Comparison of ENCODE assay signal across 1 cellular context in the genomic region with DNA sequence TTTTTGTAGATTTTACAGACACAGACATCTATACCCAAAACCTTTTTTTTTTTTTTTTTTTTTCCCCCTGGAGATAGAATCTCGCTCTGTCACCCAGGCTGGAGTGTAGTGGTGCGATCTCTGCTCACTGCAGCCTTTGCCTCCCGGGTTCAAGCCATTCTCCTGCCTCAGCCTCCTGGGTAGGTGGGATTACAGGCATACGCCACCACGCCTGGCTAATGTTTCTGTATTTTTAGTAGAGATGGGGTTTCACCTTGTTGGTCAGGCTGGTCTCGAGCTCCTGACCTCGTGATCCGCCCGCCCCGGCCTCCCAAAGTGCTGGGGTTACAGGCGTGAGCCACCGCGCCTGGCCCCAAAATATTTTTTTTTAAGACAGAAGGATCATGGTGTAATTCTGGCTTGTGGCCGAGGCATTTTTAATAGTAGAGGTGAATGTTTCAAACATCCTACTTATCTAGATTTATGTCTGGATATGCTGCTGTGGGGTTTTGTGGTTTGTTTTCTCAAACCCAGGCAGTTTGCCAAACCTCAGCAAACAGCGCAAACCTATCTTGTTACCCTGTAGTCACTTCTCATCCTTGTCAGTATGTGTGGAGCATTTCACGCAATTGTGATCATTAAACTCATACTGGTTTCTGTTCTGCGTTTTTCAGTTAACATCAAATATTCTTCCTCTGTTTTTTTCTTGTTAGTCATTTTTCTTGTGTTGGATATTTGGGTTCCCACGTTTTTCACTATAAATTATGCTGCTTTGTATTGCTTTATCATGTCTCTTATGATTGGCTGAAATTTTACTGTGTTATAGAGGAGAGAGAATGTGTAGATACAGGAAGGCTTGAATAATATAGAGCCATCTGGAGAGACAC.
A peak's percentile ranks its signal among the peaks of the same experiment; 100 is the strongest.
TF ChIP-seq lines count a peak whose summit lies in the region.

No MANE protein-coding gene starts in this region.

TF ChIP-seq in HEK293, 187 proteins besides CTCF, POLR2A, EP300 and RAD21 (continued from another document):
- TF ChIP-seq, protein P1, sequence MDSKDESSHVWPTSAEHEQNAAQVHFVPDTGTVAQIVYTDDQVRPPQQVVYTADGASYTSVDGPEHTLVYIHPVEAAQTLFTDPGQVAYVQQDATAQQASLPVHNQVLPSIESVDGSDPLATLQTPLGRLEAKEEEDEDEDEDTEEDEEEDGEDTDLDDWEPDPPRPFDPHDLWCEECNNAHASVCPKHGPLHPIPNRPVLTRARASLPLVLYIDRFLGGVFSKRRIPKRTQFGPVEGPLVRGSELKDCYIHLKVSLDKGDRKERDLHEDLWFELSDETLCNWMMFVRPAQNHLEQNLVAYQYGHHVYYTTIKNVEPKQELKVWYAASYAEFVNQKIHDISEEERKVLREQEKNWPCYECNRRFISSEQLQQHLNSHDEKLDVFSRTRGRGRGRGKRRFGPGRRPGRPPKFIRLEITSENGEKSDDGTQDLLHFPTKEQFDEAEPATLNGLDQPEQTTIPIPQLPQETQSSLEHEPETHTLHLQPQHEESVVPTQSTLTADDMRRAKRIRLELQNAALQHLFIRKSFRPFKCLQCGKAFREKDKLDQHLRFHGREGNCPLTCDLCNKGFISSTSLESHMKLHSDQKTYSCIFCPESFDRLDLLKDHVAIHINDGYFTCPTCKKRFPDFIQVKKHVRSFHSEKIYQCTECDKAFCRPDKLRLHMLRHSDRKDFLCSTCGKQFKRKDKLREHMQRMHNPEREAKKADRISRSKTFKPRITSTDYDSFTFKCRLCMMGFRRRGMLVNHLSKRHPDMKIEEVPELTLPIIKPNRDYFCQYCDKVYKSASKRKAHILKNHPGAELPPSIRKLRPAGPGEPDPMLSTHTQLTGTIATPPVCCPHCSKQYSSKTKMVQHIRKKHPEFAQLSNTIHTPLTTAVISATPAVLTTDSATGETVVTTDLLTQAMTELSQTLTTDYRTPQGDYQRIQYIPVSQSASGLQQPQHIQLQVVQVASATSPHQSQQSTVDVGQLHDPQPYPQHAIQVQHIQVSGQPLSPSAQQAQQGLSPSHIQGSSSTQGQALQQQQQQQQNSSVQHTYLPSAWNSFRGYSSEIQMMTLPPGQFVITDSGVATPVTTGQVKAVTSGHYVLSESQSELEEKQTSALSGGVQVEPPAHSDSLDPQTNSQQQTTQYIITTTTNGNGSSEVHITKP (tag by site-specific recombination; IDR thresholded peaks at IDR 0.05) = peak; percentile 81
- TF ChIP-seq, protein P2, sequence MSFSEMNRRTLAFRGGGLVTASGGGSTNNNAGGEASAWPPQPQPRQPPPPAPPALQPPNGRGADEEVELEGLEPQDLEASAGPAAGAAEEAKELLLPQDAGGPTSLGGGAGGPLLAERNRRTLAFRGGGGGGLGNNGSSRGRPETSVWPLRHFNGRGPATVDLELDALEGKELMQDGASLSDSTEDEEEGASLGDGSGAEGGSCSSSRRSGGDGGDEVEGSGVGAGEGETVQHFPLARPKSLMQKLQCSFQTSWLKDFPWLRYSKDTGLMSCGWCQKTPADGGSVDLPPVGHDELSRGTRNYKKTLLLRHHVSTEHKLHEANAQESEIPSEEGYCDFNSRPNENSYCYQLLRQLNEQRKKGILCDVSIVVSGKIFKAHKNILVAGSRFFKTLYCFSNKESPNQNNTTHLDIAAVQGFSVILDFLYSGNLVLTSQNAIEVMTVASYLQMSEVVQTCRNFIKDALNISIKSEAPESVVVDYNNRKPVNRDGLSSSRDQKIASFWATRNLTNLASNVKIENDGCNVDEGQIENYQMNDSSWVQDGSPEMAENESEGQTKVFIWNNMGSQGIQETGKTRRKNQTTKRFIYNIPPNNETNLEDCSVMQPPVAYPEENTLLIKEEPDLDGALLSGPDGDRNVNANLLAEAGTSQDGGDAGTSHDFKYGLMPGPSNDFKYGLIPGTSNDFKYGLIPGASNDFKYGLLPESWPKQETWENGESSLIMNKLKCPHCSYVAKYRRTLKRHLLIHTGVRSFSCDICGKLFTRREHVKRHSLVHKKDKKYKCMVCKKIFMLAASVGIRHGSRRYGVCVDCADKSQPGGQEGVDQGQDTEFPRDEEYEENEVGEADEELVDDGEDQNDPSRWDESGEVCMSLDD (tag by site-specific recombination; IDR thresholded peaks at IDR 0.05) = peak; percentile 81
- TF ChIP-seq ZNF391 (tag by site-specific recombination; IDR thresholded peaks at IDR 0.05; ENCODE audit: borderline replicate concordance, low read depth) = peak; percentile 96
- no peak for TF ChIP-seq HOXD13 (CRISPR knock-in tag; IDR thresholded peaks at IDR 0.05; ENCODE audit: borderline replicate concordance)
- TF ChIP-seq ZSCAN18 (tag by site-specific recombination; IDR thresholded peaks at IDR 0.05) = peak; percentile 26; the same call in 1 of the 2 replicates
- no peak for TF ChIP-seq ZNF248 (tag by site-specific recombination; IDR thresholded peaks at IDR 0.05)
- peak; percentile 88 for TF ChIP-seq ZNF664 (tag by site-specific recombination; IDR thresholded peaks at IDR 0.05)
- no peak for TF ChIP-seq ZFP41 (tag by site-specific recombination; IDR thresholded peaks at IDR 0.05; ENCODE audit: borderline replicate concordance)
- no peak for TF ChIP-seq ZNF830 (tag by site-specific recombination; IDR thresholded peaks at IDR 0.05; ENCODE audit: low read depth)
- TF ChIP-seq ZNF660 (tag by site-specific recombination; IDR thresholded peaks at IDR 0.05) = peak; percentile 99
- peak; percentile 94 for TF ChIP-seq ZSCAN23 (tag by site-specific recombination; IDR thresholded peaks at IDR 0.05)
- peak; percentile 76 for TF ChIP-seq GLIS2 (tag by site-specific recombination; IDR thresholded peaks at IDR 0.05)
- TF ChIP-seq, protein P3, sequence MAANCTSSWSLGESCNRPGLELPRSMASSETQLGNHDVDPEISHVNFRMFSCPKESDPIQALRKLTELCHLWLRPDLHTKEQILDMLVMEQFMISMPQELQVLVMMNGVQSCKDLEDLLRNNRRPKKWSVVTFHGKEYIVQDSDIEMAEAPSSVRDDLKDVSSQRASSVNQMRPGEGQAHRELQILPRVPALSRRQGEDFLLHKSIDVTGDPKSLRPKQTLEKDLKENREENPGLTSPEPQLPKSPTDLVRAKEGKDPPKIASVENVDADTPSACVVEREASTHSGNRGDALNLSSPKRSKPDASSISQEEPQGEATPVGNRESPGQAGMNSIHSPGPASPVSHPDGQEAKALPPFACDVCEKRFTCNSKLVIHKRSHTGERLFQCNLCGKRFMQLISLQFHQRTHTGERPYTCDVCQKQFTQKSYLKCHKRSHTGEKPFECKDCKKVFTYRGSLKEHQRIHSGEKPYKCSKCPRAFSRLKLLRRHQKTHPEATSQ (tag by site-specific recombination; IDR thresholded peaks at IDR 0.05) = peak; percentile 40; the same call in 1 of the 2 replicates
- TF ChIP-seq EGR2 (tag by site-specific recombination; IDR thresholded peaks at IDR 0.05; ENCODE audit: low read depth) = peak; percentile 57
- TF ChIP-seq ZFP69B (tag by site-specific recombination; IDR thresholded peaks at IDR 0.05) = peak; percentile 83
- no peak for TF ChIP-seq ZNF658 (tag by site-specific recombination; IDR thresholded peaks at IDR 0.05)
- peak; percentile 76 for TF ChIP-seq ZNF335 (tag by site-specific recombination; conservative IDR thresholded peaks at IDR 0.05)
- TF ChIP-seq GLIS1 (tag by site-specific recombination; IDR thresholded peaks at IDR 0.05) = peak; percentile 99
- TF ChIP-seq ZNF175 (tag by site-specific recombination; IDR thresholded peaks at IDR 0.05) = no peak
- TF ChIP-seq ZNF214 (tag by site-specific recombination; IDR thresholded peaks at IDR 0.05; ENCODE audit: borderline replicate concordance) = no peak
- no peak for TF ChIP-seq ZNF621 (tag by site-specific recombination; IDR thresholded peaks at IDR 0.05)
- no peak for TF ChIP-seq ZNF157 (tag by site-specific recombination; IDR thresholded peaks at IDR 0.05)
- 0 out of 2 replicates have a peak, but pooled peaks have one; percentile 51 for TF ChIP-seq ZFP37 (tag by site-specific recombination; IDR thresholded peaks at IDR 0.05)
- TF ChIP-seq ZNF211 (tag by site-specific recombination; IDR thresholded peaks at IDR 0.05; ENCODE audit: low read depth) = no peak
- TF ChIP-seq KLF1 (tag by site-specific recombination; IDR thresholded peaks at IDR 0.05) = peak; percentile 91; the same call in 1 of the 2 replicates
- TF ChIP-seq ZNF768 (tag by site-specific recombination; IDR thresholded peaks at IDR 0.05) = no peak
- TF ChIP-seq RBAK (tag by site-specific recombination; IDR thresholded peaks at IDR 0.05) = no peak
- TF ChIP-seq ZNF19 (tag by site-specific recombination; IDR thresholded peaks at IDR 0.05; ENCODE audit: low read depth) = peak; percentile 80
- peak; percentile 93 for TF ChIP-seq ZNF610 (tag by site-specific recombination; IDR thresholded peaks at IDR 0.05; ENCODE audit: borderline replicate concordance)
- peak; percentile 96; the same call in 1 of the 2 replicates for TF ChIP-seq ZNF600 (tag by site-specific recombination; IDR thresholded peaks at IDR 0.05)
- TF ChIP-seq WT1 (tag by site-specific recombination; IDR thresholded peaks at IDR 0.05) = peak; percentile 97
- peak; percentile 48; the same call in 1 of the 2 replicates for TF ChIP-seq ZNF423 (tag by site-specific recombination; IDR thresholded peaks at IDR 0.05)
- TF ChIP-seq MYNN (tag by site-specific recombination; IDR thresholded peaks at IDR 0.05; ENCODE audit: borderline replicate concordance) = peak; percentile 31; the same call in 1 of the 2 replicates
- peak; percentile 89 for TF ChIP-seq ZNF558 (tag by site-specific recombination; IDR thresholded peaks at IDR 0.05)
- TF ChIP-seq REPIN1 (tag by site-specific recombination; IDR thresholded peaks at IDR 0.05; ENCODE audit: low read depth) = 0 out of 2 replicates have a peak, but pooled peaks have one; percentile 76
- TF ChIP-seq, protein P4, sequence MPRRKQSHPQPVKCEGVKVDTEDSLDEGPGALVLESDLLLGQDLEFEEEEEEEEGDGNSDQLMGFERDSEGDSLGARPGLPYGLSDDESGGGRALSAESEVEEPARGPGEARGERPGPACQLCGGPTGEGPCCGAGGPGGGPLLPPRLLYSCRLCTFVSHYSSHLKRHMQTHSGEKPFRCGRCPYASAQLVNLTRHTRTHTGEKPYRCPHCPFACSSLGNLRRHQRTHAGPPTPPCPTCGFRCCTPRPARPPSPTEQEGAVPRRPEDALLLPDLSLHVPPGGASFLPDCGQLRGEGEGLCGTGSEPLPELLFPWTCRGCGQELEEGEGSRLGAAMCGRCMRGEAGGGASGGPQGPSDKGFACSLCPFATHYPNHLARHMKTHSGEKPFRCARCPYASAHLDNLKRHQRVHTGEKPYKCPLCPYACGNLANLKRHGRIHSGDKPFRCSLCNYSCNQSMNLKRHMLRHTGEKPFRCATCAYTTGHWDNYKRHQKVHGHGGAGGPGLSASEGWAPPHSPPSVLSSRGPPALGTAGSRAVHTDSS (tag by site-specific recombination; IDR thresholded peaks at IDR 0.05) = peak; percentile 54; the same call in 1 of the 2 replicates
- no peak for TF ChIP-seq ZNF266 (tag by site-specific recombination; IDR thresholded peaks at IDR 0.05; ENCODE audit: low read depth)
- TF ChIP-seq OSR2 (tag by site-specific recombination; IDR thresholded peaks at IDR 0.05) = peak; percentile 100
- TF ChIP-seq GFI1B (tag by site-specific recombination; IDR thresholded peaks at IDR 0.05) = peak; percentile 98
- TF ChIP-seq ZNF560 (tag by site-specific recombination; IDR thresholded peaks at IDR 0.05; ENCODE audit: borderline replicate concordance) = no peak
- TF ChIP-seq ZNF571 (tag by site-specific recombination; IDR thresholded peaks at IDR 0.05) = no peak
- 0 out of 2 replicates have a peak, but pooled peaks have one; percentile 10 for TF ChIP-seq ZNF404 (tag by site-specific recombination; IDR thresholded peaks at IDR 0.05)
- no peak for TF ChIP-seq ZNF311 (tag by site-specific recombination; IDR thresholded peaks at IDR 0.05; ENCODE audit: borderline replicate concordance)
- TF ChIP-seq, protein P5, sequence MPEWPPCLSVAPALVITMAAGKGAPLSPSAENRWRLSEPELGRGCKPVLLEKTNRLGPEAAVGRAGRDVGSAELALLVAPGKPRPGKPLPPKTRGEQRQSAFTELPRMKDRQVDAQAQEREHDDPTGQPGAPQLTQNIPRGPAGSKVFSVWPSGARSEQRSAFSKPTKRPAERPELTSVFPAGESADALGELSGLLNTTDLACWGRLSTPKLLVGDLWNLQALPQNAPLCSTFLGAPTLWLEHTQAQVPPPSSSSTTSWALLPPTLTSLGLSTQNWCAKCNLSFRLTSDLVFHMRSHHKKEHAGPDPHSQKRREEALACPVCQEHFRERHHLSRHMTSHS (tag by site-specific recombination; IDR thresholded peaks at IDR 0.05) = peak; percentile 89; the same call in 1 of the 2 replicates
